ENCODE assay signal across 20 cellular contexts in the genomic region with DNA sequence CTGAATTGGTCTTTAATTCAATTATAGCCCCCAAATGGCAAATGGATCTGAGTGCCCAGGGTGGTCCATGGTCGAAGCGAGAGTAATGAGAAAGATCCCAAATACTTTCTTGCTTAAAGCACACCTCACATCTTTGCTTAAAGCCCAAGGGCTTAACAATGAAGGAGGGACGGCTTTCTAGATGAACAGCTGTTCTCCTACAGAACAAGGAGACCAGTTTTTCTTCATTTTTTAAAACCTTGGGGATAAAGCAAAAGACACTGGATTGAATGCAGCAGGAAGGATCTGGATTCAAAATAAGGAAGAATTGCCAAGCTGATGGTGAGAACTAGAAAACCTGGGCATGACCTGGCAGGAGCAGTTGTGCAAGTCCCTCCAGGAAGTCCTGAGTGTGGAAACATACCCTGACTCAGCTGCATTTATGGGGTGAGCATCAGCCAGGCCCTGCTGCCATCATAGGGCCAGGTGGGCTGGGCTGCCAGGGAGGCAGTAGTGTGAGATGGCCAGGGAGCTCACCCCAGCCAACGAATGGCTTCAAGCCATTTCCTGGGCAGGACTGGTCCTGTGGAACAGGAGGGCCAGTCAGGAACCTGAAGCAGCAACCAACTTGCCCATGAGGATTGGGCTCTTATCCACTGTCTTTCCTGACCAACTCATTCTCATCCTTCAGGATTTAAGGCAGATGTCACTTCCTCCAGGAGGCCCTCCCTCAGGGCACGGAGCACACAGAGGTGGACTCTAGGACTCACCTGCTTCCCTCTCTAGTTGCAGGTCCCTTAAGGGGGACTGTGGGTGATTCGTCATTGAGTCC. TPM values are rescaled to one million over a fixed set of nuclear protein-coding genes. Genes with fewer than 3 reads are reported as not detected.
A peak's percentile ranks its signal among the peaks of the same experiment; 100 is the strongest.
DNase-seq lines count a peak whose midpoint lies in the region; ATAC-seq and TF ChIP-seq lines count a peak whose summit lies in the region.
"Had no signal": no experiment of that assay in that cellular context is flagged by ENCODE, and none has a peak within 500 bp of the region (broad histone marks: within the 10 kb centered on the region; RNA-seq: fewer than 3 reads in every experiment).

No MANE protein-coding gene starts in this region.

- TF ChIP-seq CTCF in PC-9 (conservative IDR thresholded peaks at IDR 0.05) (no peak), upper lobe of right lung (IDR thresholded peaks at IDR 0.05) (no peak)

- H4K20me1 ChIP-seq in PC-9 (ENCODE audit: insufficient read depth), result no peaks in the 10 kb centered on the region

- CTCF ChIA-PET in PC-9 (lab: Charles Lee), result interaction anchor here (1.1 kb wide), 1 partner anchor 60 kb away, joined by 4 read pairs; the partner anchor contains the start of gene TICRR

- ATAC-seq in esophagus mucosa (peak; percentile 95), upper lobe of right lung (peak; percentile 21), GM21447 (IDR thresholded peaks at IDR 0.05; ENCODE audit: unreplicated experiment) (no peak)
- no peak for ATAC-seq in activated T-cell treated with anti-CD3 and anti-CD28 coated beads, Interleukin-2, amount 50 U/mL, for 72 hours (replicated peaks in 1 of 2)
- ATAC-seq: left lobe of liver had no signal

- POLR2A ChIA-PET in PC-9 (lab: Charles Lee; ENCODE audit: unreplicated experiment), result interaction anchor here (0.7 kb wide), 1 partner anchor 70 kb away, joined by 4 read pairs; no protein-coding TSS in a partner anchor

- no peak overlapping the region for H3K4me3 Mint-ChIP-seq in activated T-cell treated with anti-CD3 and anti-CD28 coated beads, Interleukin-2, amount 50 U/mL, for 72 hours
- H3K4me3 Mint-ChIP-seq: neural progenitor cell had no signal

- no peaks in the 10 kb centered on the region for H3K36me3 Mint-ChIP-seq in activated T-cell treated with anti-CD3 and anti-CD28 coated beads, Interleukin-2, amount 50 U/mL, for 72 hours (ENCODE audit: insufficient read depth in 2 of 2)
- H3K36me3 Mint-ChIP-seq: neural progenitor cell had no signal

- H3K9me3 Mint-ChIP-seq in activated T-cell treated with anti-CD3 and anti-CD28 coated beads, Interleukin-2, amount 50 U/mL, for 72 hours, result no peaks in the 10 kb centered on the region
- H3K9me3 Mint-ChIP-seq: neural progenitor cell had no signal

- H3K36me3 ChIP-seq in PC-9 (ENCODE audit: low read depth) (no peaks in the 10 kb centered on the region), upper lobe of right lung (no peaks in the 10 kb centered on the region)
- H3K36me3 ChIP-seq: cardiac muscle cell, neural progenitor cell, Peyer's patch, thoracic aorta had no signal

- peak overlapping the region; percentile 94 for H3K27ac ChIP-seq in PC-9
- H3K27ac ChIP-seq in upper lobe of right lung, result no peak overlapping the region
- H3K27ac ChIP-seq: cardiac muscle cell, neural progenitor cell, Peyer's patch, thoracic aorta had no signal

- peak overlapping the region; percentile 14; the same call in 1 of the 2 replicates for H2AFZ ChIP-seq in PC-9
- H2AFZ ChIP-seq: neural progenitor cell had no signal

- peak; percentile 89 for DNase-seq in HPDE6-E6E7 (ENCODE audit: extremely low spot score)
- DNase-seq in PC-9, result peak; percentile 56 to 98
- no peak for DNase-seq in upper lobe of right lung
- no peak for DNase-seq in activated T-cell treated with anti-CD3 and anti-CD28 coated beads, Interleukin-2, amount 50 U/mL, for 72 hours
- DNase-seq in Kasumi-1 (lab: John Stamatoyannopoulos, UW), result no peak
- DNase-seq: activated CD4-positive, alpha-beta T cell treated with anti-CD3 and anti-CD28 coated beads for 1 hour; activated gamma-delta T cell; amniotic stem cell; dermis blood vessel endothelial cell; NCI-H1694 treated with DMSO at 0.1 percent for 48 hours; NCI-H774 had no signal

- intact Hi-C loops in PC-9 (cut with micrococcal nuclease; ENCODE audit: unreplicated experiment) (no loop called here), upper lobe of right lung (cut with DNase I) (no loop called here)

- H3K4me1 ChIP-seq in PC-9 (replicated peaks; ENCODE audit: insufficient read depth) (peaks cover 22% of the 10 kb centered on the region), upper lobe of right lung (no peaks in the 10 kb centered on the region)
- H3K4me1 ChIP-seq: neural progenitor cell, Peyer's patch had no signal

- H3K4me3 ChIP-seq in PC-9, result no peak overlapping the region
- no peak overlapping the region for H3K4me3 ChIP-seq in upper lobe of right lung
- H3K4me3 ChIP-seq: cardiac muscle cell, neural progenitor cell, Peyer's patch, thoracic aorta had no signal

- no peak overlapping the region for H3K27ac Mint-ChIP-seq in activated T-cell treated with anti-CD3 and anti-CD28 coated beads, Interleukin-2, amount 50 U/mL, for 72 hours
- H3K27ac Mint-ChIP-seq: neural progenitor cell had no signal

- no TSS peak for BruUV-seq in PC-9 (replicated peaks; lab: Mats Ljungman, UMichigan)

- no peaks in the 10 kb centered on the region for H3K79me2 ChIP-seq in PC-9 (ENCODE audit: low read depth)

- H3K27me3 Mint-ChIP-seq in activated T-cell treated with anti-CD3 and anti-CD28 coated beads, Interleukin-2, amount 50 U/mL, for 72 hours (ENCODE audit: low read depth), result peaks cover 40% of the 10 kb centered on the region

- no peaks in the 10 kb centered on the region for H3K4me1 Mint-ChIP-seq in activated T-cell treated with anti-CD3 and anti-CD28 coated beads, Interleukin-2, amount 50 U/mL, for 72 hours (ENCODE audit: low read depth)
- H3K4me1 Mint-ChIP-seq: neural progenitor cell had no signal

- H3K4me2 ChIP-seq in PC-9, result peak overlapping the region; percentile 49
- H3K4me2 ChIP-seq: neural progenitor cell had no signal

- H3K27me3 ChIP-seq in PC-9 (ENCODE audit: insufficient read depth, low read depth) (no peaks in the 10 kb centered on the region), upper lobe of right lung (peaks cover 9% of the 10 kb centered on the region)
- H3K27me3 ChIP-seq: neural progenitor cell, Peyer's patch had no signal

- peaks cover 20% of the 10 kb centered on the region for H3F3A ChIP-seq in PC-9 (ENCODE audit: insufficient read depth, low read depth)

- no peaks in the 10 kb centered on the region for H3K9me2 ChIP-seq in PC-9 (ENCODE audit: insufficient read depth)

- H3K9me3 ChIP-seq in PC-9 (ENCODE audit: insufficient read depth, low read depth) (no peaks in the 10 kb centered on the region), upper lobe of right lung (no peaks in the 10 kb centered on the region)
- H3K9me3 ChIP-seq: Peyer's patch, thoracic aorta had no signal

RNA-seq across cellular contexts. Expression of gene RHCG, which starts 18.4 kb away (rescaled TPM):
- total RNA-seq in PC-9 (2021) (0.26 and 0.60 TPM in 2 replicates), esophagus mucosa (4,298 TPM), upper lobe of right lung (not detected)
- total RNA-seq in activated T-cell treated with anti-CD3 and anti-CD28 coated beads, Interleukin-2, amount 50 U/mL, for 72 hours, result not detected
- total RNA-seq: cardiac muscle cell, dermis blood vessel endothelial cell, endothelial cell of umbilical vein, mononuclear cell, Peyer's patch, thoracic aorta had no signal

Comparison
In these comparisons a context has a peak if more than half of its experiments do, and no peak if none do; other contexts are left out.
1. DNase-seq: peak in HPDE6-E6E7 (single experiment) and PC-9 (2 of 2); none in upper lobe of right lung (single experiment), activated T-cell treated with anti-CD3 and anti-CD28 coated beads, Interleukin-2, amount 50 U/mL, for 72 hours (0 of 2) and Kasumi-1 (0 of 2).
2. ATAC-seq: peak in esophagus mucosa (single experiment) and upper lobe of right lung (single experiment); none in activated T-cell treated with anti-CD3 and anti-CD28 coated beads, Interleukin-2, amount 50 U/mL, for 72 hours (0 of 2) and GM21447 (single experiment).
3. RNA of gene RHCG, which starts 18.4 kb away (total RNA-seq): 4,298 TPM in esophagus mucosa (single experiment); 0.26 to 0.60 TPM in PC-9, not detected in upper lobe of right lung (single experiment) and not detected in activated T-cell treated with anti-CD3 and anti-CD28 coated beads, Interleukin-2, amount 50 U/mL, for 72 hours; every median in the first group is over 1,000 times any median in the second.